In genomic region chr11:110430267-110431211, GRCh38 we compare ENCODE assay signal across 7 cellular contexts. TPM values are rescaled to one million over a fixed set of nuclear protein-coding genes. Genes with fewer than 3 reads are reported as not detected.
DNase-seq lines count a peak whose midpoint lies in the region; TF ChIP-seq lines count a peak whose summit lies in the region.

No MANE protein-coding gene starts in this region.

- TF ChIP-seq POLR2A in erythroblast (IDR thresholded peaks at IDR 0.05; ENCODE audit: low read length): no peak

- in situ Hi-C loops in GM13976 (cut with MboI; ENCODE audit: low sequenced_read_pairs, unreplicated experiment): loop anchor here (10.0 kb wide), 1 partner anchor 476 kb away; no protein-coding TSS in a partner anchor

- H3K9ac ChIP-seq in muscle layer of colon (ENCODE audit: low read length): peak overlapping the region; percentile 86

- peak overlapping the region; percentile 76 for H3K4me3 ChIP-seq in H7 (ENCODE audit: insufficient read depth, low read depth, low read length)
- H3K4me3 ChIP-seq in muscle layer of colon (ENCODE audit: low read depth in 1 of 2, low read length in 2 of 2): peak overlapping the region; percentile 76 to 98

- H3K27ac ChIP-seq in muscle layer of colon (ENCODE audit: low read depth, low read length): peak overlapping the region; percentile 79

- no peaks in the 10 kb centered on the region for H3K36me3 ChIP-seq in H7 (replicated peaks; ENCODE audit: control insufficient read depth, insufficient read depth, low read length)
- H3K36me3 ChIP-seq in muscle layer of colon (ENCODE audit: insufficient read depth, low read length): no peaks in the 10 kb centered on the region

- no peaks in the 10 kb centered on the region for H3K9me3 ChIP-seq in muscle layer of colon (ENCODE audit: low read length)

- DNase-seq in GM13976 (ENCODE audit: low spot score): peak; percentile 54
- DNase-seq in H7: no peak
- DNase-seq in activated CD8-positive, alpha-beta memory T cell treated with anti-CD3 and anti-CD28 coated beads for 48 hours (ENCODE audit: low read depth in 2 of 3, low spot score in 2 of 3): peak; percentile 4 to 13 (median 10)
- peak; percentile 40 to 57 for DNase-seq in erythroblast (lab: John Stamatoyannopoulos, UW)
- peak; percentile 52 for DNase-seq in ureter (ENCODE audit: low spot score)

- no peak for TF ChIP-seq CTCF in GM13976 (IDR thresholded peaks at IDR 0.05; ENCODE audit: borderline replicate concordance, control extremely low read depth, extremely low read depth, insufficient read depth, missing control alignments)
- TF ChIP-seq CTCF in LNCAP (IDR thresholded peaks at IDR 0.05): peak; percentile 33

- peaks cover 29% of the 10 kb centered on the region for H3K4me1 ChIP-seq in muscle layer of colon (ENCODE audit: insufficient read depth, low read length)

- peaks cover 2% of the 10 kb centered on the region; the same call in 1 of the 2 replicates for H3K27me3 ChIP-seq in H7 (ENCODE audit: control insufficient read depth, insufficient read depth, low read length)
- H3K27me3 ChIP-seq in muscle layer of colon (ENCODE audit: control insufficient read depth in 1 of 2, insufficient read depth in 2 of 2, low read length in 2 of 2): no peaks in the 10 kb centered on the region

RNA-seq across cellular contexts. Expression of gene FDX1, which starts 0.8 kb away (rescaled TPM):
- 11.5 and 14.0 TPM in 2 replicates for total RNA-seq in H7 (2014; rRNA removed; shearing (Covaris generic))
- 11.9 TPM for total RNA-seq in ureter
